Comparison of ENCODE assay signal across 18 cellular contexts in the genomic region with DNA sequence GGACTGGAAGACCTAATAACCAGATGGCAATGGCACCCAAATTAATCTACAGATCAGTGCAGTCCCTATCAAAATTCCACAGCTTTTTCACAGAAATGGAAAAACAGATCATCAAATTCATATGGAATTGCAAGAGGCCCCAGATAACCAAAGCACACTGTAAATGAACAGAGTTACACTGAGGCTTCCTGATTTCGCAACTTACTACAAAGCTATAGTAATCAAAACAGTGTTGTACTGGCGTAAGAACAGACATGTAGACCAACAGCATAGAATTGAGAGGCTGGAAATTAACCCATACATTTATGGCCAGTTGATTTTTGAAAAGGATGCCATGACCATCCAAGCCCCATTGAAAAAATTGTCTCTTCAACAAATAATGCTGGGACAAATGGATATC. TPM values are rescaled to one million over a fixed set of nuclear protein-coding genes. Genes with fewer than 3 reads are reported as not detected.
DNase-seq lines count a peak whose midpoint lies in the region; TF ChIP-seq lines count a peak whose summit lies in the region.
"Had no signal": no experiment of that assay in that cellular context is flagged by ENCODE, and none has a peak within 500 bp of the region (broad histone marks: within the 10 kb centered on the region; RNA-seq: fewer than 3 reads in every experiment).

No MANE protein-coding gene starts in this region.

- no TSS peak for BruUV-seq in mammary epithelial cell (replicated peaks; lab: Mats Ljungman, UMichigan)

- H3K4me3 ChIP-seq in mammary epithelial cell (replicated peaks in 1 of 3; ENCODE audit: insufficient read depth in 1 of 3, low read depth in 2 of 3, low read length in 3 of 3) (no peak overlapping the region), fibroblast of villous mesenchyme (ENCODE audit: low read depth, low read length) (no peak overlapping the region)

- TF ChIP-seq CTCF in mammary epithelial cell (conservative IDR thresholded peaks at IDR 0.05 in 1 of 2, IDR thresholded peaks at IDR 0.05 in 1 of 2; ENCODE audit: extremely low read depth in 1 of 2, insufficient read depth in 1 of 2, low read depth in 1 of 2, low read length in 2 of 2) (no peak), fibroblast of villous mesenchyme (IDR thresholded peaks at IDR 0.05; ENCODE audit: insufficient read depth, low read depth, low read length) (no peak)

- dilution Hi-C loops in mammary epithelial cell (cut with HindIII; ENCODE audit: low sequenced_read_pairs): no loop called here

- H3K27me3 ChIP-seq in mammary epithelial cell (ENCODE audit: insufficient read depth, low read length): no peaks in the 10 kb centered on the region
- H3K27me3 ChIP-seq: BE2C had no signal

- peaks cover 62% of the 10 kb centered on the region for H3K36me3 ChIP-seq in mammary epithelial cell (ENCODE audit: insufficient read depth, low read length)

- H3K27ac ChIP-seq in mammary epithelial cell (ENCODE audit: insufficient read depth, low read depth, low read length): peak overlapping the region; percentile 11
- H3K27ac ChIP-seq: RWPE1 had no signal

- peaks cover 8% of the 10 kb centered on the region for H3K9me3 ChIP-seq in mammary epithelial cell (replicated peaks; ENCODE audit: insufficient read depth, low read length)
- H3K9me3 ChIP-seq: BE2C had no signal

- peak; percentile 53 for DNase-seq in SIG-M5 treated with dmso at 0.1 percent for 504 hours (lab: John Stamatoyannopoulos, UW; ENCODE audit: unreplicated experiment)
- DNase-seq in SIG-M5 (lab: John Stamatoyannopoulos, UW): no peak
- peak; percentile 54 for DNase-seq in MV-4-11 (lab: John Stamatoyannopoulos, UW)
- DNase-seq in mammary epithelial cell: no peak
- peak; percentile 55 for DNase-seq in fibroblast of villous mesenchyme (ENCODE audit: low read depth)
- DNase-seq in activated CD4-positive, alpha-beta T cell treated with anti-CD3 and anti-CD28 coated beads for 4 hours: no peak
- DNase-seq in H4 (ENCODE audit: low spot score): no peak
- no peak for DNase-seq in activated gamma-delta T cell treated with Interleukin-2 at 50 U/mL for 16 hours
- DNase-seq: BE2C, EL, MM.1S, NCI-H1417 treated with DMSO at 0.1 percent for 48 hours, NCI-H187, NCI-H2107, NCI-H446 treated with DMSO at 0.1 percent for 48 hours, NCI-H526 treated with DMSO at 0.1 percent for 48 hours, SHP77 treated with DMSO at 0.1 percent for 48 hours had no signal

- H4K20me1 ChIP-seq in mammary epithelial cell (ENCODE audit: insufficient read depth, low read length): no peaks in the 10 kb centered on the region

- H3K4me2 ChIP-seq in mammary epithelial cell (ENCODE audit: insufficient read depth, low read depth, low read length): no peak overlapping the region

- 100% methylated on average over 2 of the region's 2 CpGs for WGBS in mammary epithelial cell (ENCODE audit: low coverage, missing lambda C conversion rate)

- CTCF ChIA-PET in mammary epithelial cell (lab: Charles Lee; ENCODE audit: low non-redundant PET): no interaction called here

- H3K79me2 ChIP-seq in mammary epithelial cell (ENCODE audit: insufficient read depth, low read length): peaks cover 34% of the 10 kb centered on the region

- H3K9ac ChIP-seq in mammary epithelial cell (ENCODE audit: insufficient read depth, low read length): no peak overlapping the region

- intact Hi-C loops in mammary epithelial cell (cut with micrococcal nuclease): no loop called here

- in situ Hi-C loops in mammary epithelial cell (cut with MboI; ENCODE audit: low sequenced_read_pairs in 2 of 2): no loop called here

- no peak overlapping the region for H2AFZ ChIP-seq in mammary epithelial cell (ENCODE audit: low read depth, low read length)

- peaks cover 14% of the 10 kb centered on the region for H3K4me1 ChIP-seq in mammary epithelial cell (ENCODE audit: insufficient read depth, low read length)
- H3K4me1 ChIP-seq: BE2C had no signal

RNA-seq across cellular contexts. Expression of gene XPC, which starts 16.2 kb away (rescaled TPM):
- total RNA-seq in mammary epithelial cell: 10 to 100 TPM; 42.5 to 68.2 TPM
- polyA plus RNA-seq in mammary epithelial cell: 19.4 TPM
- 47.5 TPM for polyA minus RNA-seq in mammary epithelial cell
- total RNA-seq in fibroblast of villous mesenchyme: 33.5 and 54.4 TPM in 2 replicates
- 17.1 and 22.5 TPM in 2 replicates for total RNA-seq in H4 (2014; rRNA removed; shearing (Covaris generic))

RNA-seq across cellular contexts. Expression of gene LSM3, which starts 16.4 kb away (rescaled TPM):
- 10 to 100 TPM in 1 of 2 donors, 1 to 10 TPM in 1; 5.0 to 11.7 TPM for total RNA-seq in mammary epithelial cell
- polyA plus RNA-seq in mammary epithelial cell: 7.7 TPM
- polyA minus RNA-seq in mammary epithelial cell: 0.31 TPM
- 5.5 and 7.3 TPM in 2 replicates for total RNA-seq in fibroblast of villous mesenchyme
- 39.2 and 42.7 TPM in 2 replicates for total RNA-seq in H4 (2014; rRNA removed; shearing (Covaris generic))

RNA-seq across cellular contexts. Expression of gene TMEM43, which starts 37.3 kb away (rescaled TPM):
- 100 to 1,000 TPM in 1 of 2 donors, 10 to 100 TPM in 1; 85.2 to 143 TPM for total RNA-seq in mammary epithelial cell
- polyA plus RNA-seq in mammary epithelial cell: 91.5 TPM
- polyA minus RNA-seq in mammary epithelial cell: 127 TPM
- total RNA-seq in fibroblast of villous mesenchyme: 98.9 and 120 TPM in 2 replicates
- total RNA-seq in H4 (2014; rRNA removed; shearing (Covaris generic)): 75.6 and 79.7 TPM in 2 replicates

RNA-seq across cellular contexts. Expression of gene CHCHD4, which starts 37.5 kb away (rescaled TPM):
- total RNA-seq in mammary epithelial cell: 10 to 100 TPM in 1 of 2 donors, 1 to 10 TPM in 1; 7.2 to 22.9 TPM
- polyA plus RNA-seq in mammary epithelial cell: 22.9 TPM
- 13.1 TPM for polyA minus RNA-seq in mammary epithelial cell
- total RNA-seq in fibroblast of villous mesenchyme: 7.4 and 10.8 TPM in 2 replicates
- total RNA-seq in H4 (2014; rRNA removed; shearing (Covaris generic)): 32.7 and 36.3 TPM in 2 replicates

Comparison
In these comparisons a context has a peak if more than half of its experiments do, and no peak if none do; other contexts are left out.
1. DNase-seq: peak in SIG-M5 treated with dmso at 0.1 percent for 504 hours (single experiment), MV-4-11 (single experiment) and fibroblast of villous mesenchyme (single experiment); none in SIG-M5 (single experiment), mammary epithelial cell (single experiment), activated CD4-positive, alpha-beta T cell treated with anti-CD3 and anti-CD28 coated beads for 4 hours (0 of 2), H4 (single experiment) and activated gamma-delta T cell treated with Interleukin-2 at 50 U/mL for 16 hours (single experiment).